8 cellular contexts compared by ENCODE assay signal in the genomic region with DNA sequence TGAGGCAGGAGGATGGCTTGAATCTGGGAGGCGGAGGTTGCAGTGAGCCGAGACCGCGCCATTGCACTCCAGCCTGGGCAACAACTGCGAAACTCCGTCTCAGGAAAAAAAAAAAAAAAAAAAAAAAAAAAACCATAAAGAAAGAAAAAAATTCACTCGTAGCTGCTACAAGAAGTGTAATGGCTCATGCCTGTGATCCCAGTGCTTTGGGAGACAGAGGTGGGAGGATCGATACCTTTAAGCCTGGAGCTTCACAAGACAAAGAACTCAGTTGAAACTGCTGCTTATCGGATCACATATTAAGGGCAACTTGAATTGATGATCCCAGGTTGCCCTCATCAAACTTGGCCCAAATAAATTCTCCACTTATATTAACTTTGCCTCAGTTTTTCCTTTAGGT. TPM values are rescaled to one million over a fixed set of nuclear protein-coding genes. Genes with fewer than 3 reads are reported as not detected.
DNase-seq lines count a peak whose midpoint lies in the region; ATAC-seq and TF ChIP-seq lines count a peak whose summit lies in the region.

No MANE protein-coding gene starts in this region.

- POLR2A ChIA-PET in activated CD4-positive, alpha-beta T cell treated with anti-CD3 and anti-CD28 coated beads, Interleukin-2, amount 10 ng/mL, durations not matched to agents 7 days and 5 days (lab: Charles Lee), result interaction anchor here (1.5 kb wide), 1 partner anchor 39 kb away, joined by 4 read pairs; no protein-coding TSS in a partner anchor

- 99% methylated on average over 9 of the region's 9 CpGs for WGBS in smooth muscle cell (ENCODE audit: low lambda C conversion rate)

- CTCF ChIA-PET in activated CD4-positive, alpha-beta T cell treated with anti-CD3 and anti-CD28 coated beads, Interleukin-2, amount 10 ng/mL, durations not matched to agents 7 days and 5 days (lab: Charles Lee), result interaction anchor here (1.0 to 1.5 kb wide), 7 partner anchors 9 to 181 kb away, joined by 3 to 6 read pairs (median 3); no protein-coding TSS in a partner anchor

- H3K4me2 ChIP-seq in smooth muscle cell, result peak overlapping the region; percentile 94

- peaks cover 32% of the 10 kb centered on the region for H3K4me1 Mint-ChIP-seq in activated CD4-positive, alpha-beta T cell treated with anti-CD3 and anti-CD28 coated beads, Interleukin-2, amount 10 ng/mL, durations not matched to agents 7 days and 5 days

- H3K9me3 Mint-ChIP-seq in activated CD4-positive, alpha-beta T cell treated with anti-CD3 and anti-CD28 coated beads, Interleukin-2, amount 10 ng/mL, durations not matched to agents 7 days and 5 days, result no peaks in the 10 kb centered on the region

- H3K27me3 ChIP-seq in RWPE2 (ENCODE audit: insufficient read depth, poor library complexity, severe bottlenecking), result no peaks in the 10 kb centered on the region
- no peaks in the 10 kb centered on the region for H3K27me3 ChIP-seq in smooth muscle cell (ENCODE audit: low read depth)

- H3K4me3 ChIP-seq in RWPE2 (ENCODE audit: severe bottlenecking) (peak overlapping the region; percentile 82), epithelial cell of esophagus (ENCODE audit: low read length) (peak overlapping the region; percentile 81), smooth muscle cell (peak overlapping the region; percentile 76)

- DNase-seq in activated CD4-positive, alpha-beta T cell treated with anti-CD3 and anti-CD28 coated beads, Interleukin-2, amount 10 ng/mL, durations not matched to agents 7 days and 5 days, result no peak
- DNase-seq in activated CD4-positive, alpha-beta T cell treated with anti-CD3 and anti-CD28 coated beads, Interleukin-2, amount 50 U/mL, for 4 hours, result no peak
- DNase-seq in RWPE2 (ENCODE audit: low spot score), result no peak
- DNase-seq in epithelial cell of esophagus (ENCODE audit: low read depth), result no peak
- no peak for DNase-seq in smooth muscle cell (lab: John Stamatoyannopoulos, UW; ENCODE audit: unreplicated experiment)
- DNase-seq in HCEC 1CT, result no peak
- DNase-seq in NCI-H524 (lab: John Stamatoyannopoulos, UW), result no peak

- H3K27ac Mint-ChIP-seq in activated CD4-positive, alpha-beta T cell treated with anti-CD3 and anti-CD28 coated beads, Interleukin-2, amount 10 ng/mL, durations not matched to agents 7 days and 5 days, result peak overlapping the region; percentile 98

- H3K4me3 Mint-ChIP-seq in activated CD4-positive, alpha-beta T cell treated with anti-CD3 and anti-CD28 coated beads, Interleukin-2, amount 10 ng/mL, durations not matched to agents 7 days and 5 days, result peak overlapping the region; percentile 93

- peaks cover 5% of the 10 kb centered on the region for H3K4me1 ChIP-seq in RWPE2 (ENCODE audit: insufficient read depth, poor library complexity, severe bottlenecking)
- H3K4me1 ChIP-seq in smooth muscle cell (ENCODE audit: low read depth), result peaks cover 6% of the 10 kb centered on the region

- no peak for ATAC-seq in RWPE2 (ENCODE audit: low read depth)
- ATAC-seq in HG02623 (IDR thresholded peaks at IDR 0.05; ENCODE audit: unreplicated experiment), result no peak

- no peak for TF ChIP-seq CTCF in RWPE2 (IDR thresholded peaks at IDR 0.05; ENCODE audit: poor library complexity, severe bottlenecking)
- no peak for TF ChIP-seq CTCF in epithelial cell of esophagus (IDR thresholded peaks at IDR 0.05; ENCODE audit: insufficient read depth, low read depth, low read length, missing control alignments)
- TF ChIP-seq CTCF in smooth muscle cell (IDR thresholded peaks at IDR 0.05; ENCODE audit: borderline replicate concordance, insufficient read depth, poor library complexity, severe bottlenecking), result no peak

- H3K36me3 ChIP-seq in RWPE2 (ENCODE audit: low read depth) (no peaks in the 10 kb centered on the region), smooth muscle cell (ENCODE audit: low read depth) (no peaks in the 10 kb centered on the region)

- H3K9me3 ChIP-seq in RWPE2 (ENCODE audit: severe bottlenecking) (no peaks in the 10 kb centered on the region), smooth muscle cell (replicated peaks; ENCODE audit: low read depth) (no peaks in the 10 kb centered on the region)

- peaks cover 8% of the 10 kb centered on the region for H3K36me3 Mint-ChIP-seq in activated CD4-positive, alpha-beta T cell treated with anti-CD3 and anti-CD28 coated beads, Interleukin-2, amount 10 ng/mL, durations not matched to agents 7 days and 5 days (ENCODE audit: low read depth)

- H3K9ac ChIP-seq in smooth muscle cell (ENCODE audit: low read depth), result peak overlapping the region; percentile 88

- H4K20me1 ChIP-seq in smooth muscle cell (ENCODE audit: low read depth), result peaks cover 18% of the 10 kb centered on the region

- H3K27ac ChIP-seq in RWPE2 (ENCODE audit: poor library complexity, severe bottlenecking) (peak overlapping the region; percentile 50), smooth muscle cell (ENCODE audit: low read depth) (peak overlapping the region; percentile 83)

- H3K27me3 Mint-ChIP-seq in activated CD4-positive, alpha-beta T cell treated with anti-CD3 and anti-CD28 coated beads, Interleukin-2, amount 10 ng/mL, durations not matched to agents 7 days and 5 days, result no peaks in the 10 kb centered on the region

- H3K79me2 ChIP-seq in smooth muscle cell (ENCODE audit: low read depth), result peaks cover 33% of the 10 kb centered on the region

- no peaks in the 10 kb centered on the region for H3F3A ChIP-seq in smooth muscle cell (ENCODE audit: low read depth)

- H2AFZ ChIP-seq in smooth muscle cell (ENCODE audit: low read depth), result peak overlapping the region; percentile 76

RNA-seq across cellular contexts. Expression of a gene that starts 1.0 kb away (rescaled TPM):
- total RNA-seq in activated CD4-positive, alpha-beta T cell treated with anti-CD3 and anti-CD28 coated beads, Interleukin-2, amount 10 ng/mL, durations not matched to agents 7 days and 5 days, result 10 to 100 TPM; 22.2 to 24.8 TPM
- total RNA-seq in smooth muscle cell, result 24.7 and 25.1 TPM in 2 replicates
- polyA plus RNA-seq in smooth muscle cell, result 19.0 and 22.5 TPM in 2 replicates
